8 cellular contexts compared by ENCODE assay signal in genomic region chr1:155976913-155977606, GRCh38. TPM values are rescaled to one million over a fixed set of nuclear protein-coding genes. Genes with fewer than 3 reads are reported as not detected.
DNase-seq lines count a peak whose midpoint lies in the region; ATAC-seq, FAIRE-seq and TF ChIP-seq lines count a peak whose summit lies in the region.

No MANE protein-coding gene starts in this region.

- CTCF ChIA-PET in K562 (lab: Yijun Ruan, JAX; ENCODE audit: low intra/inter-chr PET ratio), result no interaction called here

- TF ChIP-seq RAD21 in K562 (CRISPR knock-in tag; conservative IDR thresholded peaks at IDR 0.05 in 1 of 2, IDR thresholded peaks at IDR 0.05 in 1 of 2), result no peak

- H3K27me3 Mint-ChIP-seq in CD4-positive, CD25-positive, alpha-beta regulatory T cell, result no peaks in the 10 kb centered on the region

- peak overlapping the region; percentile 89 for H3K4me2 ChIP-seq in Karpas-422 (ENCODE audit: low read depth, low read length, poor library complexity, severe bottlenecking)
- H3K4me2 ChIP-seq in K562 (ENCODE audit: insufficient read depth, low read length), result peak overlapping the region; percentile 97

- WGBS in K562 (ENCODE audit: insufficient coverage, low coverage, missing lambda C conversion rate), result 0% methylated on average over 4 of the region's 4 CpGs
- 1 to 16% methylated on average over 4 of the region's 4 CpGs for WGBS in thyroid gland, 2 donors

- peak overlapping the region; percentile 86 for H3K27ac ChIP-seq in CD4-positive, CD25-positive, alpha-beta regulatory T cell (ENCODE audit: insufficient read depth, low read length, poor library complexity, severe bottlenecking)
- H3K27ac ChIP-seq in Karpas-422 (ENCODE audit: low read length), result peak overlapping the region; percentile 96
- H3K27ac ChIP-seq in K562 (ENCODE audit: extremely low read depth, low read depth, low read length), result peak overlapping the region; percentile 93
- peak overlapping the region; percentile 93 for H3K27ac ChIP-seq in lower lobe of right lung
- H3K27ac ChIP-seq in thyroid gland, result peak overlapping the region; percentile 94 to 96 (median 96)

- peaks cover 28% of the 10 kb centered on the region for H3K36me3 Mint-ChIP-seq in CD4-positive, CD25-positive, alpha-beta regulatory T cell

- peaks cover 90% of the 10 kb centered on the region for H3K4me1 ChIP-seq in CD4-positive, CD25-positive, alpha-beta regulatory T cell (ENCODE audit: control insufficient read depth, insufficient read depth, low read length, poor library complexity, severe bottlenecking)
- peaks cover 85% of the 10 kb centered on the region for H3K4me1 ChIP-seq in Karpas-422 (ENCODE audit: low read length)
- peaks cover 54 to 72% of the 10 kb centered on the region in 2 experiments for H3K4me1 ChIP-seq in K562 (replicated peaks in 1 of 2; ENCODE audit: control insufficient read depth in 2 of 2, insufficient read depth in 2 of 2, low read length in 2 of 2)
- peaks cover 76% of the 10 kb centered on the region for H3K4me1 ChIP-seq in lower lobe of right lung
- H3K4me1 ChIP-seq in thyroid gland, result peaks cover 83 to 85% of the 10 kb centered on the region in 2 donors

- peak overlapping the region; percentile 97 for H3K9ac ChIP-seq in Karpas-422 (ENCODE audit: low read length)
- peak overlapping the region; percentile 89 to 97 for H3K9ac ChIP-seq in K562 (ENCODE audit: insufficient read depth in 1 of 2, low read depth in 2 of 2, low read length in 2 of 2)

- in situ Hi-C loops in K562 (cut with MboI), result no loop called here

- no peaks in the 10 kb centered on the region for H3K9me3 ChIP-seq in CD4-positive, CD25-positive, alpha-beta regulatory T cell (ENCODE audit: control insufficient read depth in 2 of 2, low read length in 2 of 2)
- H3K9me3 ChIP-seq in Karpas-422 (ENCODE audit: low read length), result no peaks in the 10 kb centered on the region
- no peaks in the 10 kb centered on the region for H3K9me3 ChIP-seq in K562 (replicated peaks; ENCODE audit: control insufficient read depth, insufficient read depth, low read depth, low read length)
- H3K9me3 ChIP-seq in lower lobe of right lung, result no peaks in the 10 kb centered on the region
- H3K9me3 ChIP-seq in thyroid gland, result no peaks in the 10 kb centered on the region

- H3K79me2 ChIP-seq in Karpas-422 (ENCODE audit: low read length), result peaks cover 90% of the 10 kb centered on the region
- H3K79me2 ChIP-seq in K562 (ENCODE audit: control insufficient read depth, insufficient read depth, low read length), result peaks cover 99% of the 10 kb centered on the region

- H2AFZ ChIP-seq in Karpas-422 (ENCODE audit: low read length), result no peak overlapping the region
- H2AFZ ChIP-seq in K562 (ENCODE audit: low read depth, low read length), result no peak overlapping the region

- no peaks in the 10 kb centered on the region for H3K9me2 ChIP-seq in Karpas-422 (replicated peaks; ENCODE audit: insufficient read depth, low read length)

- TF ChIP-seq CTCF in K562 (IDR thresholded peaks at IDR 0.05 in 2 of 3, conservative IDR thresholded peaks at IDR 0.05 in 1 of 3; ENCODE audit: insufficient read depth in 2 of 3, low read depth in 1 of 3, low read length in 3 of 3) (no peak), lower lobe of right lung (IDR thresholded peaks at IDR 0.05) (no peak), thyroid gland (IDR thresholded peaks at IDR 0.05) (no peak)

- DNase-seq in CD4-positive, CD25-positive, alpha-beta regulatory T cell, result no peak
- DNase-seq in Karpas-422 (peak; percentile 56), K562 (ENCODE audit: extremely low read depth in 1 of 4, low spot score in 3 of 4) (peak in 1 of 4 experiments; percentile 32), lower lobe of right lung (no peak), thyroid gland (peak; percentile 21 to 45), UCSD-AML1 (lab: John Stamatoyannopoulos, UW; ENCODE audit: unreplicated experiment) (no peak), NCI-H2171 treated with DMSO at 0.1 percent for 48 hours (lab: John Stamatoyannopoulos, UW) (no peak)

- H3K9me3 Mint-ChIP-seq in CD4-positive, CD25-positive, alpha-beta regulatory T cell, result peaks cover 0 to 1% (median 0%) of the 10 kb centered on the region in 7 donors

- TF ChIP-seq POLR2A in K562 (conservative IDR thresholded peaks at IDR 0.05), result no peak
- no peak for TF ChIP-seq POLR2A in thyroid gland (IDR thresholded peaks at IDR 0.05)

- H3K4me1 Mint-ChIP-seq in CD4-positive, CD25-positive, alpha-beta regulatory T cell, result peaks cover 6 to 77% (median 62%) of the 10 kb centered on the region in 4 donors

- peaks cover 7% of the 10 kb centered on the region for H3K36me3 ChIP-seq in CD4-positive, CD25-positive, alpha-beta regulatory T cell (ENCODE audit: control insufficient read depth, insufficient read depth, low read length)
- H3K36me3 ChIP-seq in Karpas-422 (ENCODE audit: insufficient read depth, low read length), result peaks cover 12% of the 10 kb centered on the region
- H3K36me3 ChIP-seq in K562 (ENCODE audit: control insufficient read depth, insufficient read depth, low read length), result peaks cover 29% of the 10 kb centered on the region; the same call in 2 of the 3 replicates
- H3K36me3 ChIP-seq in lower lobe of right lung, result peaks cover 7% of the 10 kb centered on the region
- H3K36me3 ChIP-seq in thyroid gland, result no peaks in the 10 kb centered on the region

- BruUV-seq in K562 (replicated peaks; lab: Mats Ljungman, UMichigan), result no TSS peak

- peak overlapping the region; percentile 92 to 100 (median 99) for H3K4me3 Mint-ChIP-seq in CD4-positive, CD25-positive, alpha-beta regulatory T cell

- no peaks in the 10 kb centered on the region for H3K9me1 ChIP-seq in K562 (ENCODE audit: control insufficient read depth, insufficient read depth, low read length)

- ATAC-seq in CD4-positive, CD25-positive, alpha-beta regulatory T cell (ENCODE audit: low read depth in 2 of 2), result peak in 1 of 2 donors; percentile 13
- ATAC-seq in K562 (no peak), lower lobe of right lung (peak in 1 of 2 donors; percentile 0), HG02588 (IDR thresholded peaks at IDR 0.05; ENCODE audit: unreplicated experiment) (no peak)

- FAIRE-seq in K562 (lab: Jason Lieb, UNC), result no peak

- H3K27me3 ChIP-seq in CD4-positive, CD25-positive, alpha-beta regulatory T cell (ENCODE audit: control insufficient read depth, insufficient read depth, low read length), result no peaks in the 10 kb centered on the region
- H3K27me3 ChIP-seq in Karpas-422 (ENCODE audit: low read length) (no peaks in the 10 kb centered on the region), K562 (ENCODE audit: control insufficient read depth in 2 of 2, insufficient read depth in 2 of 2, low read length in 2 of 2) (no peaks in the 10 kb centered on the region), lower lobe of right lung (ENCODE audit: low read depth) (no peaks in the 10 kb centered on the region), thyroid gland (no peaks in the 10 kb centered on the region)

- H4K20me1 ChIP-seq in Karpas-422 (ENCODE audit: insufficient read depth, low read depth, low read length) (peaks cover 49% of the 10 kb centered on the region), K562 (replicated peaks; ENCODE audit: control insufficient read depth, insufficient read depth, low read length) (peaks cover 8% of the 10 kb centered on the region; the same call in 1 of the 2 replicates)

- peak overlapping the region; percentile 94 to 95 (median 95) for H3K27ac Mint-ChIP-seq in CD4-positive, CD25-positive, alpha-beta regulatory T cell

- peak; percentile 2; the same call in 1 of the 2 replicates for TF ChIP-seq EP300 in K562 (IDR thresholded peaks at IDR 0.05; ENCODE audit: low read length)

- intact Hi-C loops in K562 (cut with micrococcal nuclease) (no loop called here), lower lobe of right lung (cut with DNase I) (no loop called here), thyroid gland (cut with DNase I) (loop anchor here (5.0 kb wide), 1 partner anchor 35 kb away; the partner anchor contains the start of gene RXFP4)

- POLR2A ChIA-PET in K562 (lab: Yijun Ruan, JAX), result interaction anchor here (0.6 to 8.5 kb wide), 12 partner anchors 10 to 234 kb away, joined by 3 to 50 read pairs (median 6); partner anchors contain the start of genes KHDC4 and SYT11

- H3K4me3 ChIP-seq in CD4-positive, CD25-positive, alpha-beta regulatory T cell (ENCODE audit: low read depth, low read length), result peak overlapping the region; percentile 92
- H3K4me3 ChIP-seq in Karpas-422 (ENCODE audit: low read length) (peak overlapping the region; percentile 91), K562 (peak overlapping the region; percentile 82), lower lobe of right lung (peak overlapping the region; percentile 94), thyroid gland (replicated peaks in 1 of 3) (peak overlapping the region in 2 of 3 donors; percentile 90 to 92)

RNA-seq across cellular contexts. Expression of gene ARHGEF2, which starts 1.3 kb away (rescaled TPM):
- total RNA-seq in CD4-positive, CD25-positive, alpha-beta regulatory T cell, result 108 TPM
- 10 to 100 TPM; 16.1 to 19.2 (median 16.3) TPM for polyA plus RNA-seq in CD4-positive, CD25-positive, alpha-beta regulatory T cell
- total RNA-seq in Karpas-422 (2014; rRNA removed; shearing (Covaris generic); ENCODE audit: low replicate concordance), result 85.1 and 207 TPM in 2 replicates
- 175 and 365 TPM in 2 replicates for total RNA-seq in K562 (2011; cell fraction: chromatin; rRNA removed; ENCODE audit: low replicate concordance)
- 135 and 163 TPM in 2 replicates for total RNA-seq in K562 (2011; cell fraction: nucleolus; rRNA removed)
- total RNA-seq in K562 (2011; cell fraction: nucleoplasm; rRNA removed), result 142 and 179 TPM in 2 replicates
- total RNA-seq in K562 (2014; rRNA removed) (113 and 119 TPM in 2 replicates), K562 (2014; rRNA removed; fragmentation: Illumina TruSeq; extraction: Trizol) (59.1 and 66.7 TPM in 2 replicates), K562 (2015; rRNA removed; fragmentation: Illumina TruSeq; extraction: Trizol) (62.2 and 63.9 TPM in 2 replicates), K562 (2021) (147 and 162 TPM in 2 replicates), lower lobe of right lung (252 TPM), thyroid gland (10 to 100 TPM; 47.4 to 80.1 (median 66.6) TPM)
- polyA plus RNA-seq in K562 (2011; rRNA removed) (52.8 and 100 TPM in 2 replicates), K562 (2014; fragmentation: Illumina TruSeq; extraction: Trizol) (121 and 136 TPM in 2 replicates), K562 (2014; fragmentation: Nextera tagmentation; extraction: Ambion mirVana) (1 to 10 TPM; 7.1 to 8.9 TPM), K562 (2014; rRNA removed) (79.1 and 95.7 TPM in 2 replicates)
- polyA plus RNA-seq in K562 (2011; cell fraction: cytosol; rRNA removed), result 40.6 and 45.1 TPM in 2 replicates
- 202 and 207 TPM in 2 replicates for polyA plus RNA-seq in K562 (2011; cell fraction: nucleus; rRNA removed)
- polyA plus RNA-seq in K562 (2012), result 106 and 239 TPM in 2 replicates
- polyA minus RNA-seq in K562 (2011; rRNA and poly(A)+ RNA removed), result 70.3 and 101 TPM in 2 replicates
- polyA minus RNA-seq in K562 (2011; cell fraction: cytosol; rRNA and poly(A)+ RNA removed), result 51.2 and 55.2 TPM in 2 replicates
- polyA minus RNA-seq in K562 (2011; cell fraction: nucleus; rRNA and poly(A)+ RNA removed), result 72.3 and 98.7 TPM in 2 replicates

RNA-seq across cellular contexts. Expression of gene RXFP4, which starts 35.6 kb away (rescaled TPM):
- total RNA-seq in CD4-positive, CD25-positive, alpha-beta regulatory T cell, result not detected
- polyA plus RNA-seq in CD4-positive, CD25-positive, alpha-beta regulatory T cell, result 1 to 10 TPM in 1 of 4 donors, under 1 TPM in 1, not detected in 2; 0.32 to 1.4 TPM
- not detected in 2 replicates for total RNA-seq in Karpas-422 (2014; rRNA removed; shearing (Covaris generic); ENCODE audit: low replicate concordance)
- total RNA-seq in K562 (2011; cell fraction: chromatin; rRNA removed; ENCODE audit: low replicate concordance), result 0.42 TPM in 1 of 2 replicates, not detected in the other
- total RNA-seq in K562 (2011; cell fraction: nucleolus; rRNA removed), result not detected in 2 replicates
- total RNA-seq in K562 (2011; cell fraction: nucleoplasm; rRNA removed), result 0.29 TPM in 1 of 2 replicates, not detected in the other
- 0.64 TPM in 1 of 2 replicates, not detected in the other for total RNA-seq in K562 (2014; rRNA removed)
- not detected in 2 replicates for total RNA-seq in K562 (2014; rRNA removed; fragmentation: Illumina TruSeq; extraction: Trizol)
- not detected in 2 replicates for total RNA-seq in K562 (2015; rRNA removed; fragmentation: Illumina TruSeq; extraction: Trizol)
- total RNA-seq in K562 (2021), result not detected in 2 replicates
- not detected in 2 replicates for polyA plus RNA-seq in K562 (2011; rRNA removed)
- polyA plus RNA-seq in K562 (2011; cell fraction: cytosol; rRNA removed), result not detected in 2 replicates
- not detected in 2 replicates for polyA plus RNA-seq in K562 (2011; cell fraction: nucleus; rRNA removed)
- not detected in 2 replicates for polyA plus RNA-seq in K562 (2012)
- polyA plus RNA-seq in K562 (2014; fragmentation: Illumina TruSeq; extraction: Trizol), result not detected in 2 replicates
- polyA plus RNA-seq in K562 (2014; fragmentation: Nextera tagmentation; extraction: Ambion mirVana), result not detected
- not detected in 2 replicates for polyA plus RNA-seq in K562 (2014; rRNA removed)
- polyA minus RNA-seq in K562 (2011; rRNA and poly(A)+ RNA removed), result not detected in 2 replicates
- not detected in 2 replicates for polyA minus RNA-seq in K562 (2011; cell fraction: cytosol; rRNA and poly(A)+ RNA removed)
- polyA minus RNA-seq in K562 (2011; cell fraction: nucleus; rRNA and poly(A)+ RNA removed), result not detected in 2 replicates
- total RNA-seq in lower lobe of right lung, result not detected
- not detected for total RNA-seq in thyroid gland

RNA-seq across cellular contexts. Expression of gene KHDC4, which starts 42.8 kb away (rescaled TPM):
- total RNA-seq in CD4-positive, CD25-positive, alpha-beta regulatory T cell, result 60.1 TPM
- polyA plus RNA-seq in CD4-positive, CD25-positive, alpha-beta regulatory T cell, result 10 to 100 TPM in 1 of 4 donors, 1 to 10 TPM in 3; 7.4 to 10.8 (median 8.3) TPM
- total RNA-seq in Karpas-422 (2014; rRNA removed; shearing (Covaris generic); ENCODE audit: low replicate concordance), result 42.7 and 63.2 TPM in 2 replicates
- total RNA-seq in K562 (2011; cell fraction: chromatin; rRNA removed; ENCODE audit: low replicate concordance), result 514 and 559 TPM in 2 replicates
- total RNA-seq in K562 (2011; cell fraction: nucleolus; rRNA removed), result 287 and 289 TPM in 2 replicates
- 287 and 343 TPM in 2 replicates for total RNA-seq in K562 (2011; cell fraction: nucleoplasm; rRNA removed)
- total RNA-seq in K562 (2014; rRNA removed) (65.6 and 72.9 TPM in 2 replicates), K562 (2014; rRNA removed; fragmentation: Illumina TruSeq; extraction: Trizol) (65.2 and 75.1 TPM in 2 replicates), K562 (2015; rRNA removed; fragmentation: Illumina TruSeq; extraction: Trizol) (75.3 and 77.3 TPM in 2 replicates), K562 (2021) (62.9 and 64.9 TPM in 2 replicates), lower lobe of right lung (42.8 TPM), thyroid gland (100 to 1,000 TPM in 1 of 4 donors, 10 to 100 TPM in 3; 58.5 to 114 (median 60.6) TPM)
- polyA plus RNA-seq in K562 (2011; rRNA removed) (185 and 202 TPM in 2 replicates), K562 (2014; fragmentation: Illumina TruSeq; extraction: Trizol) (61.5 and 78.8 TPM in 2 replicates), K562 (2014; fragmentation: Nextera tagmentation; extraction: Ambion mirVana) (10 to 100 TPM; 12.1 to 14.4 TPM), K562 (2014; rRNA removed) (127 and 132 TPM in 2 replicates)
- polyA plus RNA-seq in K562 (2011; cell fraction: cytosol; rRNA removed), result 110 and 164 TPM in 2 replicates
- polyA plus RNA-seq in K562 (2011; cell fraction: nucleus; rRNA removed), result 419 and 448 TPM in 2 replicates
- polyA plus RNA-seq in K562 (2012), result 38.0 and 62.2 TPM in 2 replicates
- 193 and 248 TPM in 2 replicates for polyA minus RNA-seq in K562 (2011; rRNA and poly(A)+ RNA removed)
- 69.5 and 86.4 TPM in 2 replicates for polyA minus RNA-seq in K562 (2011; cell fraction: cytosol; rRNA and poly(A)+ RNA removed)
- polyA minus RNA-seq in K562 (2011; cell fraction: nucleus; rRNA and poly(A)+ RNA removed), result 101 and 173 TPM in 2 replicates

RNA-seq across cellular contexts. Expression of gene SSR2, which starts 43.7 kb away (rescaled TPM):
- 196 TPM for total RNA-seq in CD4-positive, CD25-positive, alpha-beta regulatory T cell
- 100 to 1,000 TPM; 358 to 421 (median 392) TPM for polyA plus RNA-seq in CD4-positive, CD25-positive, alpha-beta regulatory T cell
- 145 and 205 TPM in 2 replicates for total RNA-seq in Karpas-422 (2014; rRNA removed; shearing (Covaris generic); ENCODE audit: low replicate concordance)
- 135 and 263 TPM in 2 replicates for total RNA-seq in K562 (2011; cell fraction: chromatin; rRNA removed; ENCODE audit: low replicate concordance)
- total RNA-seq in K562 (2011; cell fraction: nucleolus; rRNA removed), result 381 and 406 TPM in 2 replicates
- 336 and 340 TPM in 2 replicates for total RNA-seq in K562 (2011; cell fraction: nucleoplasm; rRNA removed)
- 161 and 196 TPM in 2 replicates for total RNA-seq in K562 (2014; rRNA removed)
- 211 and 214 TPM in 2 replicates for total RNA-seq in K562 (2014; rRNA removed; fragmentation: Illumina TruSeq; extraction: Trizol)
- total RNA-seq in K562 (2015; rRNA removed; fragmentation: Illumina TruSeq; extraction: Trizol), result 228 TPM in 2 replicates
- 167 and 183 TPM in 2 replicates for total RNA-seq in K562 (2021)
- polyA plus RNA-seq in K562 (2011; rRNA removed), result 411 and 494 TPM in 2 replicates
- 526 and 973 TPM in 2 replicates for polyA plus RNA-seq in K562 (2011; cell fraction: cytosol; rRNA removed)
- 138 and 218 TPM in 2 replicates for polyA plus RNA-seq in K562 (2011; cell fraction: nucleus; rRNA removed)
- polyA plus RNA-seq in K562 (2012), result 186 and 526 TPM in 2 replicates
- 350 and 402 TPM in 2 replicates for polyA plus RNA-seq in K562 (2014; fragmentation: Illumina TruSeq; extraction: Trizol)
- polyA plus RNA-seq in K562 (2014; fragmentation: Nextera tagmentation; extraction: Ambion mirVana), result 100 to 1,000 TPM; 370 to 392 TPM
- polyA plus RNA-seq in K562 (2014; rRNA removed), result 240 and 277 TPM in 2 replicates
- 232 and 241 TPM in 2 replicates for polyA minus RNA-seq in K562 (2011; rRNA and poly(A)+ RNA removed)
- 105 and 113 TPM in 2 replicates for polyA minus RNA-seq in K562 (2011; cell fraction: cytosol; rRNA and poly(A)+ RNA removed)
- polyA minus RNA-seq in K562 (2011; cell fraction: nucleus; rRNA and poly(A)+ RNA removed), result 23.0 and 51.5 TPM in 2 replicates
- 207 TPM for total RNA-seq in lower lobe of right lung
- 100 to 1,000 TPM in 3 of 4 donors, 10 to 100 TPM in 1; 78.6 to 193 (median 130) TPM for total RNA-seq in thyroid gland

Comparison
In these comparisons a context has a peak if more than half of its experiments do, and no peak if none do; other contexts are left out.
1. DNase-seq: peak in Karpas-422 (single experiment) and thyroid gland (2 of 2); none in CD4-positive, CD25-positive, alpha-beta regulatory T cell (0 of 3), lower lobe of right lung (single experiment), UCSD-AML1 (single experiment) and NCI-H2171 treated with DMSO at 0.1 percent for 48 hours (single experiment).
2. Peak in every context shown above with its lines, with median percentiles within 50 percentile points of each other: H3K27ac ChIP-seq and H3K4me3 ChIP-seq.